In genomic region chr18:11862468-11863137, GRCh38 we compare ENCODE assay signal across 18 cellular contexts. TPM values are rescaled to one million over a fixed set of nuclear protein-coding genes. Genes with fewer than 3 reads are reported as not detected.
DNase-seq lines count a peak whose midpoint lies in the region; ATAC-seq and TF ChIP-seq lines count a peak whose summit lies in the region.
"Had no signal": no experiment of that assay in that cellular context is flagged by ENCODE, and none has a peak within 500 bp of the region (broad histone marks: within the 10 kb centered on the region; RNA-seq: fewer than 3 reads in every experiment).

No MANE protein-coding gene starts in this region.

- H3K9me3 Mint-ChIP-seq in immature natural killer cell, result peaks cover 0 to 2% (median 0%) of the 10 kb centered on the region in 6 donors

- H3K4me3 Mint-ChIP-seq in immature natural killer cell, result no peak overlapping the region

- no peak overlapping the region for H2AFZ ChIP-seq in ACC112 (ENCODE audit: low read length, unreplicated experiment)

- no peak overlapping the region for H3K27ac Mint-ChIP-seq in immature natural killer cell

- H3K4me3 ChIP-seq in ACC112 (ENCODE audit: low read depth, low read length) (no peak overlapping the region), left lung (no peak overlapping the region), stomach (no peak overlapping the region)
- H3K4me3 ChIP-seq: SK-N-MC had no signal

- WGBS in stomach, 5 donors, result 44 to 63% (median 56%) methylated on average over 6 of the region's 6 CpGs

- no peaks in the 10 kb centered on the region for H3K79me2 ChIP-seq in ACC112 (ENCODE audit: control insufficient read depth, insufficient read depth, low read length, unreplicated experiment)

- TF ChIP-seq CTCF in RWPE1 (conservative IDR thresholded peaks at IDR 0.05; ENCODE audit: low read depth) (no peak), left lung (IDR thresholded peaks at IDR 0.05) (no peak), stomach (IDR thresholded peaks at IDR 0.05) (no peak)

- H3K36me3 ChIP-seq in ACC112 (ENCODE audit: insufficient read depth, low read length) (no peaks in the 10 kb centered on the region), left lung (no peaks in the 10 kb centered on the region), stomach (no peaks in the 10 kb centered on the region)

- peak; percentile 28 for ATAC-seq in left lung

- H3K27ac ChIP-seq in ACC112 (ENCODE audit: low read depth, low read length), result 0 out of 2 replicates have a peak overlapping the region, but pooled peaks have one; percentile 4
- H3K27ac ChIP-seq in RWPE1, result peak overlapping the region; percentile 92
- no peak overlapping the region for H3K27ac ChIP-seq in left lung
- H3K27ac ChIP-seq in stomach, result peak overlapping the region in 3 of 5 donors; percentile 49 to 76 (median 53)
- H3K27ac ChIP-seq: SK-N-MC had no signal

- intact Hi-C loops in left lung (cut with DNase I) (loop anchor here in 1 of 2 donors (10.0 kb wide), 1 partner anchor 128 kb away; no protein-coding TSS in a partner anchor), stomach (cut with DNase I; ENCODE audit: low total_unique reads) (no loop called here)

- no peak for DNase-seq in RWPE1 (ENCODE audit: low spot score)
- DNase-seq in left lung, result no peak
- DNase-seq in stomach, result no peak
- DNase-seq in CD1c-positive myeloid dendritic cell (ENCODE audit: extremely low spot score), result no peak
- no peak for DNase-seq in immature natural killer cell
- no peak for DNase-seq in DMS 273 (lab: John Stamatoyannopoulos, UW; ENCODE audit: unreplicated experiment)
- DNase-seq: C1 segment of cervical spinal cord; DMS79 treated with DMSO at 0.1 percent for 48 hours; MM.1S; NCI-H1105 treated with DMSO at 0.1 percent for 48 hours; NCI-H1694; NCI-H2081 treated with DMSO at 0.1 percent for 48 hours; NCI-H748 treated with DMSO at 0.1 percent for 48 hours; NK-92 treated with Interleukin-12 subunit alpha and Interleukin-12 subunit beta, amount 100 ng/mL, for 24 hours; OCI-M1; SHP77 had no signal

- H3K4me1 Mint-ChIP-seq in immature natural killer cell, result peaks cover 0 to 1% of the 10 kb centered on the region in 2 donors

- TF ChIP-seq EP300 in stomach (IDR thresholded peaks at IDR 0.05), result no peak

- H3K27me3 ChIP-seq in ACC112 (ENCODE audit: insufficient read depth, low read length), result no peaks in the 10 kb centered on the region
- no peaks in the 10 kb centered on the region for H3K27me3 ChIP-seq in left lung
- H3K27me3 ChIP-seq in stomach, result no peaks in the 10 kb centered on the region

- H3K27me3 Mint-ChIP-seq in immature natural killer cell (ENCODE audit: low read depth in 3 of 3), result peaks cover 0 to 5% (median 0%) of the 10 kb centered on the region in 3 donors

- POLR2A ChIA-PET in RWPE1 (lab: Yijun Ruan, JAX; ENCODE audit: low non-redundant PET), result no interaction called here

- no peak for TF ChIP-seq POLR2A in stomach (IDR thresholded peaks at IDR 0.05)

- H3K36me3 Mint-ChIP-seq in immature natural killer cell, result peaks cover 0 to 4% (median 4%) of the 10 kb centered on the region in 3 donors

- H3K4me1 ChIP-seq in ACC112 (ENCODE audit: control insufficient read depth, insufficient read depth, low read length, unreplicated experiment) (peaks cover 33% of the 10 kb centered on the region), left lung (peaks cover 0 to 7% of the 10 kb centered on the region in 2 donors), stomach (peaks cover 0 to 35% (median 2%) of the 10 kb centered on the region in 4 donors)

- CTCF ChIA-PET in RWPE1 (lab: Yijun Ruan, JAX), result interaction anchor here (0.7 to 1.4 kb wide), 3 partner anchors 8 to 583 kb away, joined by 3 to 5 read pairs (median 3); no protein-coding TSS in a partner anchor

- H3K9me3 ChIP-seq in left lung (no peaks in the 10 kb centered on the region), stomach (no peaks in the 10 kb centered on the region)

RNA-seq across cellular contexts. Expression of gene CHMP1B, which starts 11.4 kb away (rescaled TPM):
- total RNA-seq in left lung, result 10 to 100 TPM; 33.4 to 41.8 TPM
- total RNA-seq in stomach, result 10 to 100 TPM; 17.9 to 96.0 (median 34.2) TPM
- 10 to 100 TPM; 37.0 to 45.8 (median 42.0) TPM for polyA plus RNA-seq in stomach
- 10 to 100 TPM; 53.5 to 69.6 (median 54.0) TPM for polyA plus RNA-seq in immature natural killer cell

RNA-seq across cellular contexts. Expression of gene MPPE1, which starts 45.5 kb away (rescaled TPM):
- total RNA-seq in left lung (10 to 100 TPM; 62.8 to 68.0 TPM), stomach (10 to 100 TPM; 15.2 to 82.0 (median 53.8) TPM)
- polyA plus RNA-seq in stomach (10 to 100 TPM; 17.3 to 20.6 (median 19.6) TPM), immature natural killer cell (10 to 100 TPM; 65.0 to 81.0 (median 67.8) TPM)

Comparison
In these comparisons a context has a peak if more than half of its experiments do, and no peak if none do; other contexts are left out.
1. H3K27ac ChIP-seq: peak in ACC112 (single experiment), RWPE1 (single experiment) and stomach (3 of 5); none in left lung (0 of 2).